Comparison of ENCODE assay signal across 20 cellular contexts in genomic region chr1:212242985-212243308, GRCh38. TPM values are rescaled to one million over a fixed set of nuclear protein-coding genes. Genes with fewer than 3 reads are reported as not detected.
DNase-seq lines count a peak whose midpoint lies in the region; ATAC-seq and TF ChIP-seq lines count a peak whose summit lies in the region.
"Had no signal": no experiment of that assay in that cellular context is flagged by ENCODE, and none has a peak within 500 bp of the region (broad histone marks: within the 10 kb centered on the region; RNA-seq: fewer than 3 reads in every experiment).

No MANE protein-coding gene starts in this region.

- in situ Hi-C loops in transverse colon (cut with MboI; ENCODE audit: low pct_ligation_motif_present in 1 of 4, low pct_unique_long_range_greater_than_20kb in 1 of 4, low sequenced_read_pairs in 3 of 4): no loop called here

- peaks cover 2 to 66% (median 51%) of the 10 kb centered on the region in 9 donors for H3K4me1 ChIP-seq in heart right ventricle
- peaks cover 0 to 76% (median 17%) of the 10 kb centered on the region in 3 donors for H3K4me1 ChIP-seq in gastroesophageal sphincter
- H3K4me1 ChIP-seq in psoas muscle: peaks cover 31% of the 10 kb centered on the region
- H3K4me1 ChIP-seq in transverse colon: peaks cover 7 to 28% (median 16%) of the 10 kb centered on the region in 4 donors

- no peaks in the 10 kb centered on the region for H3K27me3 ChIP-seq in heart right ventricle
- no peaks in the 10 kb centered on the region for H3K27me3 ChIP-seq in gastroesophageal sphincter
- H3K27me3 ChIP-seq in psoas muscle (ENCODE audit: insufficient read depth in 3 of 3, low read length in 2 of 3): no peaks in the 10 kb centered on the region
- no peaks in the 10 kb centered on the region for H3K27me3 ChIP-seq in transverse colon
- H3K27me3 ChIP-seq in H7 (ENCODE audit: control insufficient read depth, insufficient read depth, low read length): no peaks in the 10 kb centered on the region
- H3K27me3 ChIP-seq: ascending aorta; BLaER1 treated with 17β-estradiol and CSF1 and Interleukin-3, amounts not matched to agents 10 nM and 100 nM had no signal

- intact Hi-C loops in heart right ventricle (cut with DNase I): loop anchor here in 3 of 10 donors (2.0 to 10.0 kb wide), 3 partner anchors 39 to 78 kb away; partner anchors contain the start of gene PPP2R5A (in 1 of the 3)
- intact Hi-C loops in Right ventricle myocardium superior (cut with DNase I): no loop called here
- intact Hi-C loops in psoas muscle (cut with DNase I): no loop called here
- intact Hi-C loops in transverse colon (cut with DNase I; ENCODE audit: low total_unique reads): loop anchor here (10.0 kb wide), 1 partner anchor 552 kb away; the partner anchor contains the start of genes NSL1 and TATDN3

- H3K4me3 ChIP-seq in heart right ventricle (no peak overlapping the region), gastroesophageal sphincter (no peak overlapping the region), psoas muscle (no peak overlapping the region), transverse colon (no peak overlapping the region), H7 (ENCODE audit: insufficient read depth, low read depth, low read length) (no peak overlapping the region)
- H3K4me3 ChIP-seq: ascending aorta; BLaER1 treated with 17β-estradiol and CSF1 and Interleukin-3, amounts not matched to agents 10 nM and 100 nM; GM12878 had no signal

- WGBS in heart right ventricle, 2 donors: 92 to 100% methylated on average over 1 of the region's 1 CpG
- 78 to 100% methylated on average over 1 of the region's 1 CpG for WGBS in gastroesophageal sphincter (ENCODE audit: low coverage in 1 of 2), 2 donors
- 75 to 100% (median 85%) methylated on average over 1 of the region's 1 CpG for WGBS in psoas muscle, 3 donors
- 91% methylated on average over 1 of the region's 1 CpG; no CpG with 5 or more reads in 1 of the 2 donors for WGBS in transverse colon (ENCODE audit: low coverage in 1 of 2), 2 donors

- H3K9me3 ChIP-seq in heart right ventricle (no peaks in the 10 kb centered on the region), gastroesophageal sphincter (no peaks in the 10 kb centered on the region), psoas muscle (no peaks in the 10 kb centered on the region), transverse colon (no peaks in the 10 kb centered on the region)
- H3K9me3 ChIP-seq: ascending aorta; BLaER1 treated with 17β-estradiol and CSF1 and Interleukin-3, amounts not matched to agents 10 nM and 100 nM had no signal

- H3K36me3 ChIP-seq in heart right ventricle: no peaks in the 10 kb centered on the region
- H3K36me3 ChIP-seq in gastroesophageal sphincter: no peaks in the 10 kb centered on the region
- H3K36me3 ChIP-seq in psoas muscle (ENCODE audit: insufficient read depth in 1 of 2, low read depth in 1 of 2): no peaks in the 10 kb centered on the region
- H3K36me3 ChIP-seq in transverse colon: no peaks in the 10 kb centered on the region
- no peaks in the 10 kb centered on the region for H3K36me3 ChIP-seq in H7 (replicated peaks; ENCODE audit: control insufficient read depth, insufficient read depth, low read length)
- H3K36me3 ChIP-seq: ascending aorta; BLaER1 treated with 17β-estradiol and CSF1 and Interleukin-3, amounts not matched to agents 10 nM and 100 nM had no signal

- ATAC-seq in heart right ventricle: peak in 1 of 8 donors; percentile 7
- no peak for ATAC-seq in Right ventricle myocardium superior (ENCODE audit: poor library complexity)
- no peak for ATAC-seq in gastroesophageal sphincter
- peak in 1 of 4 donors; percentile 12 for ATAC-seq in psoas muscle
- no peak for ATAC-seq in GM18505 (IDR thresholded peaks at IDR 0.05; ENCODE audit: unreplicated experiment)
- ATAC-seq: GM12878 had no signal

- DNase-seq in heart right ventricle (no peak), Right ventricle myocardium superior (no peak), psoas muscle (no peak), transverse colon (no peak), ureter (ENCODE audit: low spot score) (no peak), H7 (no peak)
- DNase-seq: activated CD4-positive, alpha-beta T cell treated with anti-CD3 and anti-CD28 coated beads for 1 hour; cerebellar nuclear complex; DND-41; effector CD4-positive, alpha-beta T cell; erythroblast; KBM-7; NCI-H2227 treated with DMSO at 0.1 percent for 48 hours; small intestine; stimulated activated naive CD4-positive, alpha-beta T cell treated with Interleukin-2 at 50 U/mL for 16 hours had no signal

- TF ChIP-seq CTCF in heart right ventricle (IDR thresholded peaks at IDR 0.05) (no peak), gastroesophageal sphincter (IDR thresholded peaks at IDR 0.05) (no peak), psoas muscle (IDR thresholded peaks at IDR 0.05) (no peak), transverse colon (IDR thresholded peaks at IDR 0.05) (no peak)

- TF ChIP-seq EP300 in gastroesophageal sphincter (IDR thresholded peaks at IDR 0.05) (no peak), transverse colon (IDR thresholded peaks at IDR 0.05; ENCODE audit: low read depth) (no peak)

- peak overlapping the region in 9 of 10 donors; percentile 52 to 80 (median 66) for H3K27ac ChIP-seq in heart right ventricle
- H3K27ac ChIP-seq in gastroesophageal sphincter: peak overlapping the region in 3 of 4 donors; percentile 71 to 78 (median 76)
- peak overlapping the region; percentile 58 for H3K27ac ChIP-seq in psoas muscle
- H3K27ac ChIP-seq in transverse colon: peak overlapping the region; percentile 17 to 65 (median 50)
- H3K27ac ChIP-seq: BLaER1 treated with 17β-estradiol and CSF1 and Interleukin-3, amounts not matched to agents 10 nM and 100 nM had no signal

- TF ChIP-seq POLR2A in gastroesophageal sphincter (IDR thresholded peaks at IDR 0.05) (no peak), transverse colon (IDR thresholded peaks at IDR 0.05) (no peak), GM18505 (IDR thresholded peaks at IDR 0.05; ENCODE audit: borderline replicate concordance, extremely low read depth, insufficient read depth, insufficient read length) (no peak)

RNA-seq across cellular contexts. Expression of gene PPP2R5A, which starts 42.3 kb away (rescaled TPM):
- 10 to 100 TPM; 48.6 to 86.8 (median 57.3) TPM for total RNA-seq in heart right ventricle
- polyA plus RNA-seq in heart right ventricle: 10 to 100 TPM; 44.2 to 85.7 TPM
- total RNA-seq in Right ventricle myocardium superior: 77.9 TPM
- 10 to 100 TPM; 43.2 to 88.9 (median 59.5) TPM for total RNA-seq in gastroesophageal sphincter
- 10 to 100 TPM; 28.5 to 55.1 (median 32.0) TPM for total RNA-seq in psoas muscle
- 10 to 100 TPM; 27.7 to 46.5 (median 28.1) TPM for polyA plus RNA-seq in psoas muscle
- 10 to 100 TPM; 32.2 to 68.3 (median 51.8) TPM for total RNA-seq in transverse colon
- 38.1 TPM for total RNA-seq in ureter
- total RNA-seq in H7 (2014; rRNA removed; shearing (Covaris generic)): 65.3 and 72.5 TPM in 2 replicates
